Comparison of ENCODE assay signal across 32 cellular contexts in the genomic region with DNA sequence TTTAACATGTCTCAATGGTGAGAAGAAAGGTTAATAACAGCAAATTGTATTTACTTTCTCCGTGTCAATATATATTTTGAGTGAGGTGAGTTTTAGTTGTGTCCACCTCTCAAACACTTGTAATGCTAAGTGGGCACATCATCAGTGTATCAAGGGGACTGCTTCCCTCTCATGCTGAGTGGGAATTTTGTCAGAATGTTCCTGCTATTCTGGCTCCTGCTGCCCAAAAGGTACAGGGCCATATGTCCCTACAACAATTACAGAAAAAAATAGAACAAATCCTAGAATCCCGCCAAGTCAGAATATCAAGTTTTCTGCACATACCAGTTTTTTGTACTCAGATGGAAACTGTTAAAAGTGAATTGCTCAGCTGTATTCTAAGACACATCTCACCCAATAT.
"Had no signal": no experiment of that assay in that cellular context is flagged by ENCODE, and none has a peak within 500 bp of the region (broad histone marks: within the 10 kb centered on the region; RNA-seq: fewer than 3 reads in every experiment).

No MANE protein-coding gene starts in this region.

- DNase-seq: activated B cell treated with CpG ODN at 0.5 μM for 24 hours; activated CD4-positive, alpha-beta T cell treated with anti-CD3 and anti-CD28 coated beads for 48 hours; activated CD4-positive, alpha-beta T cell treated with anti-CD3 and anti-CD28 coated beads, Interleukin-2, amount 50 U/mL, for 1 hour; activated CD4-positive, alpha-beta T cell treated with anti-CD3 and anti-CD28 coated beads, Interleukin-2, amount 50 U/mL, for 48 hours; activated CD8-positive, alpha-beta memory T cell treated with anti-CD3 and anti-CD28 coated beads for 24 hours; activated CD8-positive, alpha-beta T cell treated with anti-CD3 and anti-CD28 coated beads for 36 hours; activated effector memory CD4-positive, alpha-beta T cell treated with Interleukin-2 at 50 U/mL for 16 hours; activated gamma-delta T cell treated with Interleukin-2 at 50 U/mL for 16 hours; activated naive CD4-positive, alpha-beta T cell treated with anti-CD3 and anti-CD28 coated beads for 36 hours; activated naive CD8-positive, alpha-beta T cell treated with anti-CD3 and anti-CD28 coated beads for 36 hours; activated naive CD8-positive, alpha-beta T cell treated with anti-CD3 and anti-CD28 coated beads, Interleukin-2, amount 50 U/mL, for 24 hours; activated T-cell treated with anti-CD3 and anti-CD28 coated beads, Interleukin-2, amount 50 U/mL, for 4 hours; adrenal gland; amygdala; aorta; body of pancreas; cortex of kidney; dermis blood vessel endothelial cell; effector CD4-positive, alpha-beta T cell; esophagus squamous epithelium; foreskin melanocyte; head of caudate nucleus; T-helper 1 cell; T-helper 17 cell; T1000; WERI-Rb-1 had no signal

- ATAC-seq: activated CD4-positive, CD25-positive, alpha-beta regulatory T cell treated with anti-CD3 and anti-CD28 coated beads, Interleukin-2, amount 50 U/mL, for 24 hours; activated CD8-positive, alpha-beta T cell treated with anti-CD3 and anti-CD28 coated beads for 36 hours; activated naive CD8-positive, alpha-beta T cell treated with anti-CD3 and anti-CD28 coated beads, Interleukin-2, amount 50 U/mL, for 24 hours; activated T-cell treated with anti-CD3 and anti-CD28 coated beads, Interleukin-2, amount 50 U/mL, for 4 hours; activated T-helper 17 cell treated with anti-CD3 and anti-CD28 coated beads, Interleukin-2, amount 50 U/mL, for 72 hours; body of pancreas; gastroesophageal sphincter; T-helper 17 cell had no signal

- FAIRE-seq: colon, endometrium, endothelial cell of umbilical vein had no signal
